Comparison of ENCODE assay signal across 9 cellular contexts in genomic region chr10:109902992-109903947, GRCh38. TPM values are rescaled to one million over a fixed set of nuclear protein-coding genes. Genes with fewer than 3 reads are reported as not detected.
A peak's percentile ranks its signal among the peaks of the same experiment; 100 is the strongest.
DNase-seq lines count a peak whose midpoint lies in the region; ATAC-seq, FAIRE-seq and TF ChIP-seq lines count a peak whose summit lies in the region.
"Had no signal": no experiment of that assay in that cellular context is flagged by ENCODE, and none has a peak within 500 bp of the region (broad histone marks: within the 10 kb centered on the region; RNA-seq: fewer than 3 reads in every experiment).

No MANE protein-coding gene starts in this region.

- H3K36me3 ChIP-seq in colonic mucosa (peaks cover 5% of the 10 kb centered on the region), small intestine (ENCODE audit: control insufficient read depth in 2 of 2, insufficient read depth in 2 of 2, low read length in 2 of 2) (peaks cover 3 to 6% of the 10 kb centered on the region in 2 donors)

- H3K4me3 ChIP-seq in LNCaP clone FGC (ENCODE audit: low read depth, low read length), result no peak overlapping the region
- no peak overlapping the region for H3K4me3 ChIP-seq in colonic mucosa
- H3K4me3 ChIP-seq in small intestine (ENCODE audit: low read depth in 1 of 2, low read length in 2 of 2), result no peak overlapping the region

- peak overlapping the region; percentile 21 for H3K27ac ChIP-seq in colonic mucosa
- peak overlapping the region; percentile 86 for H3K27ac ChIP-seq in small intestine (ENCODE audit: low read depth in 1 of 2, low read length in 1 of 2)

- H3K4me1 ChIP-seq in colonic mucosa (no peaks in the 10 kb centered on the region), small intestine (ENCODE audit: control insufficient read depth in 2 of 2, insufficient read depth in 1 of 2, low read depth in 1 of 2, low read length in 1 of 2) (peaks cover 22 to 23% of the 10 kb centered on the region in 2 donors)

- FAIRE-seq in small intestine (lab: Jason Lieb, UNC), result no peak
- FAIRE-seq: G401.6 had no signal

- H3K27me3 ChIP-seq in colonic mucosa (no peaks in the 10 kb centered on the region), small intestine (ENCODE audit: control insufficient read depth in 2 of 2, insufficient read depth in 2 of 2, low read length in 2 of 2) (no peaks in the 10 kb centered on the region)

- DNase-seq in Right ventricle myocardium superior (no peak), cardiac septum (ENCODE audit: low spot score) (no peak), LNCaP clone FGC (ENCODE audit: low read depth) (peak; percentile 83), colonic mucosa (no peak), small intestine (no peak), RPMI8226 (no peak), H4 (ENCODE audit: low spot score) (no peak)
- DNase-seq in stimulated activated naive CD4-positive, alpha-beta T cell treated with Interleukin-2 at 50 U/mL for 16 hours (lab: John Stamatoyannopoulos, UW), result no peak

- intact Hi-C loops in Right ventricle myocardium superior (cut with DNase I), result no loop called here
- intact Hi-C loops in cardiac septum (cut with DNase I), result no loop called here
- intact Hi-C loops in colonic mucosa (cut with DNase I), result no loop called here

- TF ChIP-seq CTCF in LNCaP clone FGC (IDR thresholded peaks at IDR 0.05; ENCODE audit: control insufficient read depth, extremely low read depth, insufficient read depth) (no peak), colonic mucosa (IDR thresholded peaks at IDR 0.05) (no peak)

- 36 to 61% (median 57%) methylated on average over 7 of the region's 7 CpGs for WGBS in small intestine, 3 donors

- peak; percentile 30 for ATAC-seq in Right ventricle myocardium superior (ENCODE audit: poor library complexity)

- H3K9me3 ChIP-seq in colonic mucosa (no peaks in the 10 kb centered on the region), small intestine (ENCODE audit: control insufficient read depth, low read depth) (no peaks in the 10 kb centered on the region)

- no peak overlapping the region for H3K9ac ChIP-seq in colonic mucosa (ENCODE audit: low read depth in 2 of 2, low read length in 2 of 2)

RNA-seq across cellular contexts. Expression of gene XPNPEP1, which starts 20.0 kb away (rescaled TPM):
- total RNA-seq in Right ventricle myocardium superior (36.0 TPM), cardiac septum (43.5 TPM), colonic mucosa (100 to 1,000 TPM; 122 to 127 TPM)
- 100 to 1,000 TPM in 2 of 3 donors, 10 to 100 TPM in 1; 76.6 to 138 (median 118) TPM for polyA plus RNA-seq in small intestine
- total RNA-seq in H4 (2014; rRNA removed; shearing (Covaris generic)), result 90.9 and 123 TPM in 2 replicates
